15 cellular contexts compared by ENCODE assay signal in the genomic region with DNA sequence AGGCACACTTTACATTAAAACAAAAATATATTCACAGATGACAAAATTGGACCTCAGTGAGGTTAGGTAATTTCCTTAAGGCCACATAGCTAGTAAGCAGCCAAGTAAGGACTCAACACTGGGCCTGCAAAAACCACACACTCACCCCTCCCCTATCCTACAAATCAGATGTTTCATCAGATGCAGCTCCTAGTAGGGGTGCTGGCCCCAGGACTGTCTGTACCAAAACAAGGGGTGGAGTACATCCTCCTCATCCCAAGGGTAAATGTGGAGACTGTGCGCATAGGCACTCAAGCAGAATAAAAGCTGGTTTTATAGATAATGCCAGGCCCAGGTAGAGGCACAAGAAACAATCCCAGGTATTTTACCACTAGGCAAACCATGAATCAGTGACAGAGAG.
"Had no signal": no experiment of that assay in that cellular context is flagged by ENCODE, and none has a peak within 500 bp of the region (broad histone marks: within the 10 kb centered on the region; RNA-seq: fewer than 3 reads in every experiment).

No MANE protein-coding gene starts in this region.

- H3K27ac Mint-ChIP-seq: activated naive CD4-positive, alpha-beta T cell treated with anti-CD3 and anti-CD28 coated beads, Interleukin-2, amount 50 U/mL, for 24 hours had no signal

- H3K4me3 ChIP-seq: heart left ventricle, left lung, skin epidermis, thyroid gland had no signal

- H3K27me3 ChIP-seq: heart left ventricle, left lung, thyroid gland had no signal

- H3K9me3 ChIP-seq: heart left ventricle, left lung, thyroid gland had no signal

- ATAC-seq: left lung had no signal

- H3K4me3 Mint-ChIP-seq: activated naive CD4-positive, alpha-beta T cell treated with anti-CD3 and anti-CD28 coated beads, Interleukin-2, amount 50 U/mL, for 24 hours had no signal

- H3K27me3 Mint-ChIP-seq: activated naive CD4-positive, alpha-beta T cell treated with anti-CD3 and anti-CD28 coated beads, Interleukin-2, amount 50 U/mL, for 24 hours had no signal

- H3K27ac ChIP-seq: left lung, skin epidermis had no signal

- H3K9me3 Mint-ChIP-seq: activated naive CD4-positive, alpha-beta T cell treated with anti-CD3 and anti-CD28 coated beads, Interleukin-2, amount 50 U/mL, for 24 hours had no signal

- DNase-seq: activated effector memory CD4-positive, alpha-beta T cell treated with Interleukin-2 at 50 U/mL for 16 hours; activated T-cell treated with anti-CD3 and anti-CD28 coated beads, Interleukin-2, amount 50 U/mL, for 1 hour; amygdala; cortex of kidney; effector memory CD4-positive, alpha-beta T cell; foreskin fibroblast; heart left ventricle; islet precursor cell; left lung; mesendoderm; stimulated activated CD4-positive, alpha-beta T cell treated with anti-CD3 and anti-CD28 coated beads, Interleukin-4, amount 100 ng/mL, for 4 hours; T-helper 2 cell; thyroid gland had no signal
